ENCODE assay signal across 6 cellular contexts in genomic region chr1:43936470-43937151, GRCh38. TPM values are rescaled to one million over a fixed set of nuclear protein-coding genes. Genes with fewer than 3 reads are reported as not detected.
DNase-seq lines count a peak whose midpoint lies in the region; FAIRE-seq and TF ChIP-seq lines count a peak whose summit lies in the region.

No MANE protein-coding gene starts in this region.

- H3K9ac ChIP-seq in liver (ENCODE audit: low read depth in 1 of 2, low read length in 2 of 2): no peak overlapping the region

- H3K4me1 Mint-ChIP-seq in activated T-helper 2 cell treated with anti-CD3 and anti-CD28 coated beads, Interferon-gamma antibody, Interleukin-2, Interleukin-4, amounts not matched to agents 10 μg/mL and 5 μg/mL and 100 μg/mL, durations not matched to agents 14 hours and 24 hours and 36 hours (ENCODE audit: low read depth): peaks cover 10% of the 10 kb centered on the region

- TF ChIP-seq CTCF in liver (IDR thresholded peaks at IDR 0.05; ENCODE audit: low read depth, low read length, missing input control): no peak

- H3K27ac Mint-ChIP-seq in activated T-helper 2 cell treated with anti-CD3 and anti-CD28 coated beads, Interferon-gamma antibody, Interleukin-2, Interleukin-4, amounts not matched to agents 10 μg/mL and 5 μg/mL and 100 μg/mL, durations not matched to agents 14 hours and 24 hours and 36 hours: no peak overlapping the region

- peaks cover 7% of the 10 kb centered on the region for H3K36me3 Mint-ChIP-seq in activated T-helper 2 cell treated with anti-CD3 and anti-CD28 coated beads, Interferon-gamma antibody, Interleukin-2, Interleukin-4, amounts not matched to agents 10 μg/mL and 5 μg/mL and 100 μg/mL, durations not matched to agents 14 hours and 24 hours and 36 hours (ENCODE audit: low read depth)

- peak overlapping the region; percentile 51 for H3K4me3 Mint-ChIP-seq in activated T-helper 2 cell treated with anti-CD3 and anti-CD28 coated beads, Interferon-gamma antibody, Interleukin-2, Interleukin-4, amounts not matched to agents 10 μg/mL and 5 μg/mL and 100 μg/mL, durations not matched to agents 14 hours and 24 hours and 36 hours (ENCODE audit: low read depth)

- H3K4me1 ChIP-seq in liver (ENCODE audit: control insufficient read depth in 4 of 4, insufficient read depth in 4 of 4, low read length in 3 of 4): peaks cover 10 to 27% (median 15%) of the 10 kb centered on the region in 4 donors

- peak overlapping the region; percentile 59 for H3K4me3 ChIP-seq in H7 (ENCODE audit: insufficient read depth, low read depth, low read length)
- H3K4me3 ChIP-seq in liver (ENCODE audit: low read depth in 1 of 3, low read length in 3 of 3): peak overlapping the region in 2 of 3 donors; percentile 48 to 50

- peaks cover 10% of the 10 kb centered on the region for H3K27me3 Mint-ChIP-seq in activated T-helper 2 cell treated with anti-CD3 and anti-CD28 coated beads, Interferon-gamma antibody, Interleukin-2, Interleukin-4, amounts not matched to agents 10 μg/mL and 5 μg/mL and 100 μg/mL, durations not matched to agents 14 hours and 24 hours and 36 hours (ENCODE audit: low read depth)

- DNase-seq in H7 (peak; percentile 86), NCI-H1048 (lab: John Stamatoyannopoulos, UW) (no peak), cortex of kidney (lab: John Stamatoyannopoulos, UW) (no peak), GM19239 (ENCODE audit: insufficient read length, low spot score) (no peak)
- peak; percentile 17 for DNase-seq in activated T-helper 2 cell treated with anti-CD3 and anti-CD28 coated beads, Interferon-gamma antibody, Interleukin-2, Interleukin-4, amounts not matched to agents 10 μg/mL and 5 μg/mL and 100 μg/mL, durations not matched to agents 14 hours and 24 hours and 36 hours (ENCODE audit: low spot score)

- H3K27me3 ChIP-seq in H7 (ENCODE audit: control insufficient read depth, insufficient read depth, low read length) (peaks cover 16% of the 10 kb centered on the region), liver (ENCODE audit: control insufficient read depth in 4 of 4, insufficient read depth in 4 of 4, low read length in 3 of 4) (no peaks in the 10 kb centered on the region)

- 9% methylated on average over 49 of the region's 49 CpGs for WGBS in liver

- no peak overlapping the region for H3K27ac ChIP-seq in liver (ENCODE audit: low read depth in 1 of 2, low read length in 2 of 2)

- no peak for FAIRE-seq in GM19239 (lab: Jason Lieb, UNC)

- intact Hi-C loops in activated T-helper 2 cell treated with anti-CD3 and anti-CD28 coated beads, Interferon-gamma antibody, Interleukin-2, Interleukin-4, amounts not matched to agents 10 μg/mL and 5 μg/mL and 100 μg/mL, durations not matched to agents 14 hours and 24 hours and 36 hours (cut with micrococcal nuclease): no loop called here

- no peaks in the 10 kb centered on the region for H3K9me3 ChIP-seq in liver (ENCODE audit: control insufficient read depth in 4 of 4, low read length in 3 of 4)

- no peaks in the 10 kb centered on the region for H3K9me3 Mint-ChIP-seq in activated T-helper 2 cell treated with anti-CD3 and anti-CD28 coated beads, Interferon-gamma antibody, Interleukin-2, Interleukin-4, amounts not matched to agents 10 μg/mL and 5 μg/mL and 100 μg/mL, durations not matched to agents 14 hours and 24 hours and 36 hours

- TF ChIP-seq RAD21 in liver (IDR thresholded peaks at IDR 0.05): no peak

- peaks cover 1% of the 10 kb centered on the region for H3K36me3 ChIP-seq in H7 (replicated peaks; ENCODE audit: control insufficient read depth, insufficient read depth, low read length)
- no peaks in the 10 kb centered on the region for H3K36me3 ChIP-seq in liver (ENCODE audit: control insufficient read depth in 4 of 4, insufficient read depth in 3 of 4, low read depth in 1 of 4, low read length in 3 of 4)

TF ChIP-seq in liver, 16 proteins besides CTCF, POLR2A, EP300 and RAD21:
- TF ChIP-seq, protein P1, sequence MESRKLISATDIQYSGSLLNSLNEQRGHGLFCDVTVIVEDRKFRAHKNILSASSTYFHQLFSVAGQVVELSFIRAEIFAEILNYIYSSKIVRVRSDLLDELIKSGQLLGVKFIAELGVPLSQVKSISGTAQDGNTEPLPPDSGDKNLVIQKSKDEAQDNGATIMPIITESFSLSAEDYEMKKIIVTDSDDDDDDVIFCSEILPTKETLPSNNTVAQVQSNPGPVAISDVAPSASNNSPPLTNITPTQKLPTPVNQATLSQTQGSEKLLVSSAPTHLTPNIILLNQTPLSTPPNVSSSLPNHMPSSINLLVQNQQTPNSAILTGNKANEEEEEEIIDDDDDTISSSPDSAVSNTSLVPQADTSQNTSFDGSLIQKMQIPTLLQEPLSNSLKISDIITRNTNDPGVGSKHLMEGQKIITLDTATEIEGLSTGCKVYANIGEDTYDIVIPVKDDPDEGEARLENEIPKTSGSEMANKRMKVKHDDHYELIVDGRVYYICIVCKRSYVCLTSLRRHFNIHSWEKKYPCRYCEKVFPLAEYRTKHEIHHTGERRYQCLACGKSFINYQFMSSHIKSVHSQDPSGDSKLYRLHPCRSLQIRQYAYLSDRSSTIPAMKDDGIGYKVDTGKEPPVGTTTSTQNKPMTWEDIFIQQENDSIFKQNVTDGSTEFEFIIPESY (IDR thresholded peaks at IDR 0.05): no peak
- TF ChIP-seq HNF4A (conservative IDR thresholded peaks at IDR 0.05) (no peak), MAX (IDR thresholded peaks at IDR 0.05) (no peak), YY1 (IDR thresholded peaks at IDR 0.05) (no peak), JUND (IDR thresholded peaks at IDR 0.05) (no peak), HNF4G (IDR thresholded peaks at IDR 0.05) (no peak), SP1 (IDR thresholded peaks at IDR 0.05) (no peak), FOXA1 (IDR thresholded peaks at IDR 0.05) (no peak), NR2F2 (IDR thresholded peaks at IDR 0.05) (no peak), TAF1 (conservative IDR thresholded peaks at IDR 0.05) (no peak)
- TF ChIP-seq, protein P2, sequence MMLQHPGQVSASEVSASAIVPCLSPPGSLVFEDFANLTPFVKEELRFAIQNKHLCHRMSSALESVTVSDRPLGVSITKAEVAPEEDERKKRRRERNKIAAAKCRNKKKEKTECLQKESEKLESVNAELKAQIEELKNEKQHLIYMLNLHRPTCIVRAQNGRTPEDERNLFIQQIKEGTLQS (IDR thresholded peaks at IDR 0.05): no peak

RNA-seq across cellular contexts. Expression of gene ARTN, which starts 3.0 kb away (rescaled TPM):
- total RNA-seq in H7 (2014; rRNA removed; shearing (Covaris generic)): 9.7 and 11.3 TPM in 2 replicates
- total RNA-seq in activated T-helper 2 cell treated with anti-CD3 and anti-CD28 coated beads, Interferon-gamma antibody, Interleukin-2, Interleukin-4, amounts not matched to agents 10 μg/mL and 5 μg/mL and 100 μg/mL, durations not matched to agents 14 hours and 24 hours and 36 hours: 0.21 and 0.39 TPM in 2 replicates
- total RNA-seq in liver: under 1 TPM in 1 of 2 donors, not detected in 1; 0.08 TPM
- polyA plus RNA-seq in liver: under 1 TPM in 1 of 2 donors, not detected in 1; 0.05 TPM

RNA-seq across cellular contexts. Expression of gene IPO13, which starts 10.1 kb away (rescaled TPM):
- total RNA-seq in H7 (2014; rRNA removed; shearing (Covaris generic)): 29.2 and 34.2 TPM in 2 replicates
- 26.4 and 26.8 TPM in 2 replicates for total RNA-seq in activated T-helper 2 cell treated with anti-CD3 and anti-CD28 coated beads, Interferon-gamma antibody, Interleukin-2, Interleukin-4, amounts not matched to agents 10 μg/mL and 5 μg/mL and 100 μg/mL, durations not matched to agents 14 hours and 24 hours and 36 hours
- 10 to 100 TPM in 1 of 2 donors, 1 to 10 TPM in 1; 9.1 to 15.1 TPM for total RNA-seq in liver
- polyA plus RNA-seq in liver: 10 to 100 TPM in 1 of 2 donors, 1 to 10 TPM in 1; 8.6 to 12.0 TPM

RNA-seq across cellular contexts. Expression of gene DPH2, which starts 33.2 kb away (rescaled TPM):
- 75.4 and 83.4 TPM in 2 replicates for total RNA-seq in H7 (2014; rRNA removed; shearing (Covaris generic))
- total RNA-seq in activated T-helper 2 cell treated with anti-CD3 and anti-CD28 coated beads, Interferon-gamma antibody, Interleukin-2, Interleukin-4, amounts not matched to agents 10 μg/mL and 5 μg/mL and 100 μg/mL, durations not matched to agents 14 hours and 24 hours and 36 hours: 48.2 and 49.5 TPM in 2 replicates
- 10 to 100 TPM in 1 of 2 donors, 1 to 10 TPM in 1; 9.3 to 20.9 TPM for total RNA-seq in liver
- polyA plus RNA-seq in liver: 10 to 100 TPM; 13.0 to 17.7 TPM

RNA-seq across cellular contexts. Expression of gene ATP6V0B, which starts 38.1 kb away (rescaled TPM):
- total RNA-seq in H7 (2014; rRNA removed; shearing (Covaris generic)): 196 and 237 TPM in 2 replicates
- total RNA-seq in activated T-helper 2 cell treated with anti-CD3 and anti-CD28 coated beads, Interferon-gamma antibody, Interleukin-2, Interleukin-4, amounts not matched to agents 10 μg/mL and 5 μg/mL and 100 μg/mL, durations not matched to agents 14 hours and 24 hours and 36 hours: 156 and 160 TPM in 2 replicates
- total RNA-seq in liver: 10 to 100 TPM; 69.5 to 99.5 TPM
- polyA plus RNA-seq in liver: 100 to 1,000 TPM; 158 to 277 TPM

RNA-seq across cellular contexts. Expression of gene B4GALT2, which starts 42.4 kb away (rescaled TPM):
- total RNA-seq in H7 (2014; rRNA removed; shearing (Covaris generic)): 207 and 217 TPM in 2 replicates
- 53.9 and 57.7 TPM in 2 replicates for total RNA-seq in activated T-helper 2 cell treated with anti-CD3 and anti-CD28 coated beads, Interferon-gamma antibody, Interleukin-2, Interleukin-4, amounts not matched to agents 10 μg/mL and 5 μg/mL and 100 μg/mL, durations not matched to agents 14 hours and 24 hours and 36 hours
- 10 to 100 TPM; 12.8 to 19.4 TPM for total RNA-seq in liver
- polyA plus RNA-seq in liver: 10 to 100 TPM in 1 of 2 donors, 1 to 10 TPM in 1; 2.9 to 31.5 TPM

Comparison
In these comparisons a context has a peak if more than half of its experiments do, and no peak if none do; other contexts are left out.
1. DNase-seq: peak in H7 (single experiment) and activated T-helper 2 cell treated with anti-CD3 and anti-CD28 coated beads, Interferon-gamma antibody, Interleukin-2, Interleukin-4, amounts not matched to agents 10 μg/mL and 5 μg/mL and 100 μg/mL, durations not matched to agents 14 hours and 24 hours and 36 hours (single experiment); none in NCI-H1048 (single experiment), cortex of kidney (single experiment) and GM19239 (single experiment).